Comparison of ENCODE assay signal across 1 cellular context in the genomic region with DNA sequence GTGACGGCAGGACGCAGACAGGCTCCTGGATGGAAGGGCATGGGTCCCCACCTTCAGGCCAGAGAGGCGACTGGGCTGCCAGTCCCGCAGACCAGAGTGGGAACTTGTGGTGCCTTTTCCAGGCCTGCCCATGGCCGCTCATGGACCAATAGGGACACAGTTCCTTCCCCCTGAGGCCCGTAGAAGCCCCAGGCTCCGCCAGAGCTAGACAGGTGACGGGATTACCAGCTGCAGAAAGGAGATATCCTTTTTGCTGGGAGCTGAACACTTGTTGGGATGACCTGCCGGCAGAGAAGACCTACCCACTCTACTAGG.
TF ChIP-seq lines count a peak whose summit lies in the region.

No MANE protein-coding gene starts in this region.

TF ChIP-seq in WTC11, 78 proteins besides CTCF, POLR2A, EP300 and RAD21 (continued from another document):
- TF ChIP-seq NR1H2 (CRISPR knock-in tag; IDR thresholded peaks at IDR 0.05) (no peak), FOXP1 (CRISPR knock-in tag; IDR thresholded peaks at IDR 0.05; ENCODE audit: borderline replicate concordance) (no peak), ZSCAN18 (CRISPR knock-in tag; IDR thresholded peaks at IDR 0.05) (no peak), GRHL2 (CRISPR knock-in tag; IDR thresholded peaks at IDR 0.05; ENCODE audit: insufficient replicate concordance, severe bottlenecking) (no peak), JUN (CRISPR knock-in tag; IDR thresholded peaks at IDR 0.05) (no peak)
- TF ChIP-seq, protein P1, sequence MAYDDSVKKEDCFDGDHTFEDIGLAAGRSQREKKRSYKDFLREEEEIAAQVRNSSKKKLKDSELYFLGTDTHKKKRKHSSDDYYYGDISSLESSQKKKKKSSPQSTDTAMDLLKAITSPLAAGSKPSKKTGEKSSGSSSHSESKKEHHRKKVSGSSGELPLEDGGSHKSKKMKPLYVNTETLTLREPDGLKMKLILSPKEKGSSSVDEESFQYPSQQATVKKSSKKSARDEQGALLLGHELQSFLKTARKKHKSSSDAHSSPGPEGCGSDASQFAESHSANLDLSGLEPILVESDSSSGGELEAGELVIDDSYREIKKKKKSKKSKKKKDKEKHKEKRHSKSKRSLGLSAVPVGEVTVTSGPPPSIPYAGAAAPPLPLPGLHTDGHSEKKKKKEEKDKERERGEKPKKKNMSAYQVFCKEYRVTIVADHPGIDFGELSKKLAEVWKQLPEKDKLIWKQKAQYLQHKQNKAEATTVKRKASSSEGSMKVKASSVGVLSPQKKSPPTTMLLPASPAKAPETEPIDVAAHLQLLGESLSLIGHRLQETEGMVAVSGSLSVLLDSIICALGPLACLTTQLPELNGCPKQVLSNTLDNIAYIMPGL (CRISPR knock-in tag; IDR thresholded peaks at IDR 0.05) = no peak
